25 cellular contexts compared by ENCODE assay signal in the genomic region with DNA sequence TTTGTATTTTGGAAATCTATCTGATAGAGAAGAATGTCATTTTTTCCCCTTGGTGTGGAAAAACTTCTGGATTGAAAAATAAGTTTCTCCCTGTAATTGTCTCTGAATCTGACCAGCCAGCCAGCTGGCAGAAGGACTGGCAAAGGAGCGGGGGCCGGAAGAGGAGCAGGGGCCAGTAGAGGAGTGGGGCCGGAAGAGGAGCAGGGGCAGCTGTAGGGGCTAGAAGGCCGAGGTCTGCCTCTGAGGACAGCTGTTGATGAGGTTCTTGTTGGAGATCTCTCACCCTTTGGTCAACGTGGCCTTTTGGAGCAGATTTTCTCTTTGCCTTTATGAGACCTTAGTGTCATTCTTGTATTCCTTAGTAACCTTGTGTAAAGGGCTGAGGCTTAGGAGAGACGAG.
DNase-seq lines count a peak whose midpoint lies in the region; ATAC-seq and TF ChIP-seq lines count a peak whose summit lies in the region.
"Had no signal": no experiment of that assay in that cellular context is flagged by ENCODE, and none has a peak within 500 bp of the region (broad histone marks: within the 10 kb centered on the region; RNA-seq: fewer than 3 reads in every experiment).

No MANE protein-coding gene starts in this region.

- H3K4me3 Mint-ChIP-seq in type B pancreatic cell (no peak overlapping the region), T-helper 17 cell (no peak overlapping the region)
- H3K4me3 Mint-ChIP-seq: activated CD4-positive, alpha-beta memory T cell treated with anti-CD3 and anti-CD28 coated beads for 36 hours; CD14-positive monocyte; GM23338; HFFc6; IgD-negative memory B cell; memory B cell had no signal

- intact Hi-C loops in posterior vena cava (cut with DNase I), result no loop called here

- H3K9me3 Mint-ChIP-seq in type B pancreatic cell, result peaks cover 10% of the 10 kb centered on the region
- H3K9me3 Mint-ChIP-seq: activated naive CD4-positive, alpha-beta T cell treated with anti-CD3 and anti-CD28 coated beads, Interleukin-2, amount 50 U/mL, for 72 hours; HFFc6 had no signal

- H3K4me1 Mint-ChIP-seq in type B pancreatic cell (ENCODE audit: unreplicated experiment), result peaks cover 30% of the 10 kb centered on the region
- peaks cover 23% of the 10 kb centered on the region for H3K4me1 Mint-ChIP-seq in T-helper 17 cell

- ATAC-seq in left lobe of liver (no peak), T-helper 17 cell (no peak)
- ATAC-seq: activated naive CD4-positive, alpha-beta T cell treated with anti-CD3 and anti-CD28 coated beads, Interleukin-2, amount 50 U/mL, for 72 hours; GM23338; psoas muscle had no signal

- H3K36me3 Mint-ChIP-seq in type B pancreatic cell (peaks cover 16% of the 10 kb centered on the region), T-helper 17 cell (ENCODE audit: low read depth) (no peaks in the 10 kb centered on the region)

- H3K27ac Mint-ChIP-seq in type B pancreatic cell (peak overlapping the region; percentile 18), T-helper 17 cell (no peak overlapping the region)
- H3K27ac Mint-ChIP-seq: activated CD4-positive, alpha-beta memory T cell treated with anti-CD3 and anti-CD28 coated beads for 36 hours; GM23338; HFFc6; IgD-negative memory B cell; memory B cell had no signal

- H3K27me3 Mint-ChIP-seq in type B pancreatic cell (no peaks in the 10 kb centered on the region), T-helper 17 cell (no peaks in the 10 kb centered on the region)
- H3K27me3 Mint-ChIP-seq: activated CD4-positive, alpha-beta memory T cell treated with anti-CD3 and anti-CD28 coated beads for 36 hours; IgD-negative memory B cell; memory B cell had no signal

- H3K9me3 ChIP-seq in T-helper 17 cell (ENCODE audit: control insufficient read depth, low read length, poor library complexity, severe bottlenecking), result no peaks in the 10 kb centered on the region
- H3K9me3 ChIP-seq: neutrophil, psoas muscle, thyroid gland had no signal

- DNase-seq in activated CD8-positive, alpha-beta memory T cell treated with anti-CD3 and anti-CD28 coated beads for 24 hours, result peak; percentile 47
- no peak for DNase-seq in activated CD8-positive, alpha-beta memory T cell treated with anti-CD3 and anti-CD28 coated beads, Interleukin-2, amount 50 U/mL, for 4 hours
- DNase-seq in NCI-H748 treated with DMSO at 0.1 percent for 48 hours (lab: John Stamatoyannopoulos, UW) (peak; percentile 63), left lobe of liver (ENCODE audit: low spot score) (peak; percentile 22), type B pancreatic cell (ENCODE audit: extremely low spot score, unreplicated experiment) (no peak), posterior vena cava (ENCODE audit: low spot score) (no peak), DMS79 treated with DMSO at 0.1 percent for 48 hours (lab: John Stamatoyannopoulos, UW) (no peak), T-helper 17 cell (no peak)
- DNase-seq: 8988T; activated CD4-positive, alpha-beta memory T cell treated with anti-CD3 and anti-CD28 coated beads for 36 hours; activated CD4-positive, CD25-positive, alpha-beta regulatory T cell treated with anti-CD3 and anti-CD28 coated beads, Interleukin-2, amount 50 U/mL, for 72 hours; anterior cingulate cortex; cortex of kidney; HFFc6; hippocampal formation; NCI-H526; psoas muscle; stimulated activated naive CD4-positive, alpha-beta T cell treated with Interleukin-2 at 50 U/mL for 16 hours; thyroid gland had no signal

- no peak for TF ChIP-seq CTCF in type B pancreatic cell (conservative IDR thresholded peaks at IDR 0.05)

Comparison
In these comparisons a context has a peak if more than half of its experiments do, and no peak if none do; other contexts are left out.
1. DNase-seq: peak in activated CD8-positive, alpha-beta memory T cell treated with anti-CD3 and anti-CD28 coated beads for 24 hours (single experiment), NCI-H748 treated with DMSO at 0.1 percent for 48 hours (single experiment) and left lobe of liver (single experiment); none in activated CD8-positive, alpha-beta memory T cell treated with anti-CD3 and anti-CD28 coated beads, Interleukin-2, amount 50 U/mL, for 4 hours (single experiment), type B pancreatic cell (single experiment), posterior vena cava (single experiment), DMS79 treated with DMSO at 0.1 percent for 48 hours (single experiment) and T-helper 17 cell (0 of 3).